In the genomic region with DNA sequence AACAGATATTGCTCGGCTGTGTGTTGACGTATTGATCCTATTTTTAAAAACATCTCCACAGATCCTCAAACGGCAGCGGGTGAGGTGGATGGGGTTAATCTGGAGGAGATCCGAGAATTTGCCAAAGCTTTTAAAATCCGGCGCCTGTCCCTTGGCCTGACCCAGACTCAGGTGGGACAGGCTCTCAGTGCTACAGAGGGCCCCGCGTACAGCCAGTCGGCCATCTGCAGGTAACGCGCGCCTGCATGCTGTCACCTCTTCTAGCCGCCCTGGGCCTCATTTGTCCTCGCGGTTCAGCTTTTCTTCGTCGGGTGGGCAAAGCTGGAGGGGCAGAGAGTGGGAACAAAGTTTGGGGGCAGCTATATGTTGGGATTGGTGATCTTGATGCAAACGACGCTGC, we compare ENCODE assay signal across 31 cellular contexts.
"Had no signal": no experiment of that assay in that cellular context is flagged by ENCODE, and none has a peak within 500 bp of the region (broad histone marks: within the 10 kb centered on the region; RNA-seq: fewer than 3 reads in every experiment).

No MANE protein-coding gene starts in this region.

- H3K4me1 ChIP-seq: ascending aorta, breast epithelium, colonic mucosa, foreskin keratinocyte, gastrocnemius medialis had no signal

- H3K27me3 ChIP-seq: ascending aorta, breast epithelium, cardiac muscle cell, colonic mucosa, gastrocnemius medialis had no signal

- H3K36me3 ChIP-seq: ascending aorta, breast epithelium, cardiac muscle cell, colonic mucosa, gastrocnemius medialis, heart right ventricle, WERI-Rb-1 had no signal

- H3K27ac ChIP-seq: ascending aorta, breast epithelium, cardiac muscle cell, colonic mucosa, foreskin keratinocyte, gastrocnemius medialis, heart right ventricle, WERI-Rb-1 had no signal

- DNase-seq: activated CD4-positive, alpha-beta memory T cell treated with anti-CD3 and anti-CD28 coated beads for 36 hours; activated CD4-positive, alpha-beta T cell treated with anti-CD3 and anti-CD28 coated beads for 36 hours; activated CD4-positive, alpha-beta T cell treated with anti-CD3 and anti-CD28 coated beads, Interleukin-2, amount 10 ng/mL, durations not matched to agents 24 days and 14 days; activated CD4-positive, CD25-positive, alpha-beta regulatory T cell; activated CD4-positive, CD25-positive, alpha-beta regulatory T cell treated with anti-CD3 and anti-CD28 coated beads, Interleukin-2, amount 50 U/mL, for 72 hours; activated CD8-positive, alpha-beta memory T cell treated with anti-CD3 and anti-CD28 coated beads, Interleukin-2, amount 50 U/mL, for 48 hours; activated CD8-positive, alpha-beta T cell treated with anti-CD3 and anti-CD28 coated beads, Interleukin-2, amount 10 ng/mL, durations not matched to agents 7 days and 5 days; activated gamma-delta T cell; activated naive CD4-positive, alpha-beta T cell; activated naive CD4-positive, alpha-beta T cell treated with anti-CD3 and anti-CD28 coated beads, Interleukin-2, amount 10 ng/mL, durations not matched to agents 7 days and 5 days; activated naive CD8-positive, alpha-beta T cell treated with anti-CD3 and anti-CD28 coated beads, Interleukin-2, amount 10 ng/mL, durations not matched to agents 7 days and 5 days; activated T-cell treated with anti-CD3 and anti-CD28 coated beads for 4 hours; activated T-cell treated with anti-CD3 and anti-CD28 coated beads, Interleukin-2, amount 50 U/mL, for 24 hours; activated T-cell treated with anti-CD3 and anti-CD28 coated beads, Interleukin-2, amount 50 U/mL, for 72 hours; central memory CD4-positive, alpha-beta T cell; cerebellar nuclear complex; colonic mucosa; effector CD8-positive, alpha-beta T cell; foreskin keratinocyte; gastrocnemius medialis; heart right ventricle; T-cell; T1000; WERI-Rb-1 had no signal

- H3K36me3 Mint-ChIP-seq: activated CD4-positive, alpha-beta memory T cell treated with anti-CD3 and anti-CD28 coated beads for 36 hours; activated naive CD4-positive, alpha-beta T cell treated with anti-CD3 and anti-CD28 coated beads, Interleukin-2, amount 10 ng/mL, durations not matched to agents 7 days and 5 days; activated naive CD4-positive, alpha-beta T cell treated with anti-CD3 and anti-CD28 coated beads, Interleukin-2, amount 50 U/mL, for 72 hours; activated naive CD8-positive, alpha-beta T cell treated with anti-CD3 and anti-CD28 coated beads, Interleukin-2, amount 10 ng/mL, durations not matched to agents 7 days and 5 days; brain; T-cell had no signal

- H3K27ac Mint-ChIP-seq: activated CD4-positive, alpha-beta memory T cell treated with anti-CD3 and anti-CD28 coated beads for 36 hours; activated CD4-positive, alpha-beta T cell treated with anti-CD3 and anti-CD28 coated beads for 36 hours; activated CD4-positive, alpha-beta T cell treated with anti-CD3 and anti-CD28 coated beads, Interleukin-2, amount 10 ng/mL, durations not matched to agents 24 days and 14 days; activated CD8-positive, alpha-beta T cell treated with anti-CD3 and anti-CD28 coated beads, Interleukin-2, amount 10 ng/mL, durations not matched to agents 7 days and 5 days; activated naive CD4-positive, alpha-beta T cell treated with anti-CD3 and anti-CD28 coated beads, Interleukin-2, amount 10 ng/mL, durations not matched to agents 7 days and 5 days; activated naive CD4-positive, alpha-beta T cell treated with anti-CD3 and anti-CD28 coated beads, Interleukin-2, amount 50 U/mL, for 72 hours; activated naive CD8-positive, alpha-beta T cell treated with anti-CD3 and anti-CD28 coated beads, Interleukin-2, amount 10 ng/mL, durations not matched to agents 7 days and 5 days; activated T-cell treated with anti-CD3 and anti-CD28 coated beads, Interleukin-2, amount 50 U/mL, for 24 hours; activated T-cell treated with anti-CD3 and anti-CD28 coated beads, Interleukin-2, amount 50 U/mL, for 72 hours; T-cell; T-helper 1 cell treated with Interleukin-12 subunit alpha and Interleukin-12 subunit beta and Interleukin-4 antibody, amounts not matched to agents 30 μg/mL and 1 μg/mL, for 36 hours; T-helper 2 cell treated with Interferon-gamma antibody and Interleukin-4, amounts not matched to agents 5 μg/mL and 100 μg/mL, for 36 hours had no signal

- H3K4me3 ChIP-seq: ascending aorta, breast epithelium, cardiac muscle cell, colonic mucosa, gastrocnemius medialis, heart right ventricle had no signal

- ATAC-seq: activated CD4-positive, alpha-beta T cell treated with anti-CD3 and anti-CD28 coated beads for 36 hours; activated CD8-positive, alpha-beta T cell treated with anti-CD3 and anti-CD28 coated beads, Interleukin-2, amount 10 ng/mL, durations not matched to agents 7 days and 5 days; activated naive CD4-positive, alpha-beta T cell treated with anti-CD3 and anti-CD28 coated beads, Interleukin-2, amount 50 U/mL, for 72 hours; activated T-cell treated with anti-CD3 and anti-CD28 coated beads, Interleukin-2, amount 50 U/mL, for 72 hours; foreskin keratinocyte; gastrocnemius medialis; heart right ventricle; T-cell had no signal

- H3K9me3 ChIP-seq: ascending aorta, breast epithelium, colonic mucosa, gastrocnemius medialis, heart right ventricle had no signal

- H3K9me3 Mint-ChIP-seq: activated CD4-positive, alpha-beta memory T cell treated with anti-CD3 and anti-CD28 coated beads for 36 hours; activated CD4-positive, alpha-beta T cell treated with anti-CD3 and anti-CD28 coated beads, Interleukin-2, amount 10 ng/mL, durations not matched to agents 24 days and 14 days; activated naive CD4-positive, alpha-beta T cell treated with anti-CD3 and anti-CD28 coated beads, Interleukin-2, amount 10 ng/mL, durations not matched to agents 7 days and 5 days; activated naive CD4-positive, alpha-beta T cell treated with anti-CD3 and anti-CD28 coated beads, Interleukin-2, amount 50 U/mL, for 72 hours; activated naive CD8-positive, alpha-beta T cell treated with anti-CD3 and anti-CD28 coated beads, Interleukin-2, amount 10 ng/mL, durations not matched to agents 7 days and 5 days; activated T-cell treated with anti-CD3 and anti-CD28 coated beads, Interleukin-2, amount 50 U/mL, for 24 hours; activated T-cell treated with anti-CD3 and anti-CD28 coated beads, Interleukin-2, amount 50 U/mL, for 72 hours; brain; T-cell; T-helper 1 cell treated with Interleukin-12 subunit alpha and Interleukin-12 subunit beta and Interleukin-4 antibody, amounts not matched to agents 30 μg/mL and 1 μg/mL, for 36 hours; T-helper 2 cell treated with Interferon-gamma antibody and Interleukin-4, amounts not matched to agents 5 μg/mL and 100 μg/mL, for 36 hours had no signal

- H3K4me3 Mint-ChIP-seq: activated CD4-positive, alpha-beta memory T cell treated with anti-CD3 and anti-CD28 coated beads for 36 hours; activated CD4-positive, alpha-beta T cell treated with anti-CD3 and anti-CD28 coated beads for 36 hours; activated CD4-positive, alpha-beta T cell treated with anti-CD3 and anti-CD28 coated beads, Interleukin-2, amount 10 ng/mL, durations not matched to agents 24 days and 14 days; activated CD8-positive, alpha-beta T cell treated with anti-CD3 and anti-CD28 coated beads, Interleukin-2, amount 10 ng/mL, durations not matched to agents 7 days and 5 days; activated naive CD4-positive, alpha-beta T cell treated with anti-CD3 and anti-CD28 coated beads, Interleukin-2, amount 10 ng/mL, durations not matched to agents 7 days and 5 days; activated naive CD8-positive, alpha-beta T cell treated with anti-CD3 and anti-CD28 coated beads, Interleukin-2, amount 10 ng/mL, durations not matched to agents 7 days and 5 days; activated T-cell treated with anti-CD3 and anti-CD28 coated beads, Interleukin-2, amount 50 U/mL, for 24 hours; activated T-cell treated with anti-CD3 and anti-CD28 coated beads, Interleukin-2, amount 50 U/mL, for 72 hours; T-cell; T-helper 1 cell treated with Interleukin-12 subunit alpha and Interleukin-12 subunit beta and Interleukin-4 antibody, amounts not matched to agents 30 μg/mL and 1 μg/mL, for 36 hours; T-helper 2 cell treated with Interferon-gamma antibody and Interleukin-4, amounts not matched to agents 5 μg/mL and 100 μg/mL, for 36 hours had no signal

- H3K27me3 Mint-ChIP-seq: activated CD4-positive, alpha-beta memory T cell treated with anti-CD3 and anti-CD28 coated beads for 36 hours had no signal
